Comparison of ENCODE assay signal across 9 cellular contexts in genomic region chr4:181890031-181890430, GRCh38.
"Had no signal": no experiment of that assay in that cellular context is flagged by ENCODE, and none has a peak within 500 bp of the region (broad histone marks: within the 10 kb centered on the region; RNA-seq: fewer than 3 reads in every experiment).

No MANE protein-coding gene starts in this region.

- H3K9ac ChIP-seq: GM23248 had no signal

- H3K4me1 ChIP-seq: HAP-1 had no signal

- H3K9me3 ChIP-seq: HAP-1 had no signal

- H3K4me3 ChIP-seq: GM23248, GM23338, HAP-1 had no signal

- H3K36me3 ChIP-seq: HAP-1 had no signal

- H3K4me2 ChIP-seq: GM23338 had no signal

- DNase-seq: GM23248, GOT3, H7, H9, HCEC 1CT, HFFc6 had no signal

- ATAC-seq: GM23338, HCT116 had no signal

- H2AFZ ChIP-seq: GM23248, GM23338 had no signal

- H3K27ac ChIP-seq: GM23248 had no signal
